ENCODE assay signal across 7 cellular contexts in genomic region chr10:7121154-7121797, GRCh38.
A peak's percentile ranks its signal among the peaks of the same experiment; 100 is the strongest.
DNase-seq lines count a peak whose midpoint lies in the region; ATAC-seq and TF ChIP-seq lines count a peak whose summit lies in the region.

No MANE protein-coding gene starts in this region.

- TF ChIP-seq CTCF in GM12873 (IDR thresholded peaks at IDR 0.05; ENCODE audit: insufficient read depth, low read depth, low read length, missing control alignments) (peak; percentile 88), RWPE1 (conservative IDR thresholded peaks at IDR 0.05; ENCODE audit: low read depth) (peak; percentile 73), heart right ventricle (IDR thresholded peaks at IDR 0.05) (peak; percentile 51 to 84 (median 72))

- DNase-seq in RWPE1 (ENCODE audit: low spot score) (peak; percentile 74), heart right ventricle (peak; percentile 49 to 56), NCI-H2029 treated with DMSO at 0.1 percent for 48 hours (lab: John Stamatoyannopoulos, UW) (no peak)
- peak; percentile 23 for DNase-seq in activated effector memory CD4-positive, alpha-beta T cell treated with Interleukin-2 at 50 U/mL for 16 hours
- peak; percentile 64 for DNase-seq in stimulated activated CD4-positive, alpha-beta T cell treated with anti-CD3 and anti-CD28 coated beads, Interleukin-12 subunit alpha, Interleukin-12 subunit beta, amount 100 ng/mL, for 4 hours

- intact Hi-C loops in heart right ventricle (cut with DNase I) = loop anchor here in 8 of 10 donors (2.0 to 10.0 kb wide), 5 partner anchors 124 to 296 kb away; partner anchors contain the start of gene SFMBT2 (in 2 of the 8)

- H3K27ac ChIP-seq in RWPE1 (no peak overlapping the region), heart right ventricle (no peak overlapping the region)

- POLR2A ChIA-PET in RWPE1 (lab: Yijun Ruan, JAX; ENCODE audit: low non-redundant PET) = no interaction called here

- ATAC-seq in HG02759 (IDR thresholded peaks at IDR 0.05; ENCODE audit: unreplicated experiment) = peak; percentile 76
- ATAC-seq in heart right ventricle = peak in 7 of 8 donors; percentile 49 to 78 (median 69)

- peaks cover 0 to 21% (median 0%) of the 10 kb centered on the region in 7 donors for H3K27me3 ChIP-seq in heart right ventricle

- no peaks in the 10 kb centered on the region for H3K36me3 ChIP-seq in heart right ventricle

- no peaks in the 10 kb centered on the region for H3K9me3 ChIP-seq in heart right ventricle

- WGBS in heart right ventricle, 2 donors = 29% methylated on average over 10 of the region's 10 CpGs

- H3K4me3 ChIP-seq in heart right ventricle = no peak overlapping the region

- CTCF ChIA-PET in RWPE1 (lab: Yijun Ruan, JAX) = interaction anchor here (0.6 to 1.1 kb wide), 5 partner anchors 10 to 277 kb away, joined by 3 to 6 read pairs (median 5); no protein-coding TSS in a partner anchor

- H3K4me1 ChIP-seq in heart right ventricle = no peaks in the 10 kb centered on the region
